ENCODE assay signal across 9 cellular contexts in the genomic region with DNA sequence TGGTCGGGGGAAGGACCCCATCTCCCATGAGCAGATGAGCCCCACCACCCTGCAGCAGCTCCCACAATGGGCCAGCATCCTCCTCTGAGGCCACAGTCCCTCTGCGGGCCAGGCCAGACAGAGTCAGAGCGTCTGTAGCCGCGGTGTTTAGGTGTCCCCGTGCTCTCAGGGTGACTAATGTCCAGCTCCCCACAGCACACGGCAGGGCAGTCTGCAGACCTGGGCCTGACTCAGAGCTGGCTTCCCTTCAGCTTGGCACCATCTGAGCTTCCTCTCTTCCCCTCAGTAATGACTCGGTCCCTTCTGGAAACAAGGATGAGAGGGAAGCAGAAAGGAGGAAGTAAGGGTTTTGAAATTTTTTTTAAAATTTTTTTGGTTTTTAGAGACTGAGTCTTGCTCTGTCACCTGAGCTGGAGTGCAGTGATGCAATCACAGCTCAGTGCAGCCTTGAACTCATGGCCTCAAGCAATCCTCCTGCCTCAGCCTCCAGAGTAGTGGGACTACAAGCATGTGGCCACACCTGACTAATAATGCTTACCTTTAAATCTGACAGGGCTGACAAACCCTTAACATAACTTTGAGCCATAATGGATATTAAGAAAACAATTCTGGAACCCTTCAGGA. TPM values are rescaled to one million over a fixed set of nuclear protein-coding genes. Genes with fewer than 3 reads are reported as not detected.
DNase-seq lines count a peak whose midpoint lies in the region; ATAC-seq, FAIRE-seq and TF ChIP-seq lines count a peak whose summit lies in the region.
"Had no signal": no experiment of that assay in that cellular context is flagged by ENCODE, and none has a peak within 500 bp of the region (broad histone marks: within the 10 kb centered on the region; RNA-seq: fewer than 3 reads in every experiment).

No MANE protein-coding gene starts in this region.

- intact Hi-C loops in HCT116 (cut with micrococcal nuclease): no loop called here

- POLR2A ChIA-PET in HCT116 (lab: Charles Lee) (interaction anchor here (0.6 to 0.7 kb wide), 3 partner anchors 23 to 92 kb away, joined by 3 read pairs; a partner anchor contains a TSS), HEK293T (lab: Yijun Ruan, JAX) (no interaction called here)

- H3K4me2 ChIP-seq in HCT116 (ENCODE audit: low read length): peak overlapping the region; percentile 37

- peaks cover 0 to 13% of the 10 kb centered on the region in 2 experiments; a peak in 2 of 4 replicates for H3K4me1 ChIP-seq in HCT116 (ENCODE audit: control insufficient read depth in 1 of 2, insufficient read depth in 2 of 2, low read length in 2 of 2)

- H3K9me2 ChIP-seq in HCT116 (ENCODE audit: insufficient read depth): no peaks in the 10 kb centered on the region

- 0 out of 4 replicates have a peak, but pooled peaks cover 0 to 4% of the 10 kb centered on the region in 2 experiments for H3K9me3 ChIP-seq in HCT116 (ENCODE audit: control insufficient read depth in 1 of 2, insufficient read depth in 1 of 2, low read depth in 1 of 2, low read length in 2 of 2)

- no peaks in the 10 kb centered on the region for H4K20me1 ChIP-seq in HCT116 (ENCODE audit: insufficient read depth)

- H3K27ac ChIP-seq in HCT116 (ENCODE audit: low read depth, low read length): no peak overlapping the region

- TF ChIP-seq CTCF in HCT116 (IDR thresholded peaks at IDR 0.05 in 2 of 3, conservative IDR thresholded peaks at IDR 0.05 in 1 of 3; ENCODE audit: borderline replicate concordance in 1 of 3, insufficient read depth in 1 of 3, low read depth in 2 of 3, low read length in 2 of 3): no peak

- no peak overlapping the region for H2AFZ ChIP-seq in HCT116 (ENCODE audit: low read depth, low read length, poor library complexity, severe bottlenecking)

- H3K27me3 ChIP-seq in HCT116 (ENCODE audit: insufficient read depth, low read length): no peaks in the 10 kb centered on the region

- no peak overlapping the region for H3K4me3 ChIP-seq in HCT116 (replicated peaks in 1 of 2; ENCODE audit: low read depth in 1 of 2, low read length in 2 of 2)

- no peak for TF ChIP-seq RAD21 in HCT116 (IDR thresholded peaks at IDR 0.05; ENCODE audit: low read depth)

- DNase-seq in HCT116 (ENCODE audit: low read depth, low spot score) (peak; percentile 4), RCC 7860 (ENCODE audit: low spot score) (peak; percentile 85), ecto neural progenitor cell (ENCODE audit: low spot score) (peak; percentile 27), renal cortical epithelial cell (ENCODE audit: low read depth) (peak; percentile 16), DMS153 treated with DMSO at 0.1 percent for 48 hours (lab: John Stamatoyannopoulos, UW; ENCODE audit: unreplicated experiment) (no peak), HEK293T (ENCODE audit: extremely low spot score) (no peak), amygdala (lab: John Stamatoyannopoulos, UW) (no peak)
- DNase-seq: natural killer cell had no signal

- RAD21 ChIA-PET in HCT116 (lab: Charles Lee; ENCODE audit: low non-redundant PET in 1 of 2, low total read pairs in 2 of 2, uncharacterized antibody in 2 of 2, unreplicated experiment in 2 of 2): no interaction called here

- TF ChIP-seq POLR2A in HCT116 (IDR thresholded peaks at IDR 0.05; ENCODE audit: borderline replicate concordance, extremely low read depth, insufficient read depth, insufficient read length): no peak

- no peak overlapping the region for H3K9ac ChIP-seq in HCT116 (ENCODE audit: low read length)

- no peaks in the 10 kb centered on the region for H3K36me3 ChIP-seq in HCT116 (ENCODE audit: control insufficient read depth in 1 of 2, insufficient read depth in 2 of 2, low read length in 2 of 2)

- ATAC-seq in HCT116: peak; percentile 75
- no peak for ATAC-seq in GM18909 (IDR thresholded peaks at IDR 0.05; ENCODE audit: poor library complexity, unreplicated experiment)
- ATAC-seq: natural killer cell had no signal

- BruUV-seq in HCT116 (replicated peaks; lab: Mats Ljungman, UMichigan): no TSS peak

- CTCF ChIA-PET in HCT116 (lab: Charles Lee): interaction anchor here (1.1 kb wide), 2 partner anchors 25 to 28 kb away, joined by 3 to 5 read pairs; no protein-coding TSS in a partner anchor
- CTCF ChIA-PET in HEK293T (lab: Yijun Ruan, JAX): no interaction called here

- H3K79me2 ChIP-seq in HCT116 (ENCODE audit: insufficient read depth, low read length): no peaks in the 10 kb centered on the region

- FAIRE-seq in RCC 7860 (lab: Jason Lieb, UNC): peak; percentile 86

TF ChIP-seq in HCT116, 20 proteins besides CTCF, POLR2A, EP300 and RAD21 (continues in another document):
- no peak for TF ChIP-seq EZH2 (IDR thresholded peaks at IDR 0.05)
- TF ChIP-seq TCF7L2 (IDR thresholded peaks at IDR 0.05; ENCODE audit: borderline replicate concordance, extremely low read depth, insufficient read depth, insufficient read length): no peak
- no peak for TF ChIP-seq JUND (IDR thresholded peaks at IDR 0.05)
- no peak for TF ChIP-seq EGR1 (IDR thresholded peaks at IDR 0.05; ENCODE audit: low read depth)
- TF ChIP-seq FOSL1 (IDR thresholded peaks at IDR 0.05; ENCODE audit: low read depth): peak; percentile 27; the same call in 1 of the 2 replicates
- no peak for TF ChIP-seq CBX3 (IDR thresholded peaks at IDR 0.05; ENCODE audit: low read depth)
- no peak for TF ChIP-seq POLR2AphosphoS5 (IDR thresholded peaks at IDR 0.05; ENCODE audit: low read depth, low read length)
- TF ChIP-seq, protein P1, sequence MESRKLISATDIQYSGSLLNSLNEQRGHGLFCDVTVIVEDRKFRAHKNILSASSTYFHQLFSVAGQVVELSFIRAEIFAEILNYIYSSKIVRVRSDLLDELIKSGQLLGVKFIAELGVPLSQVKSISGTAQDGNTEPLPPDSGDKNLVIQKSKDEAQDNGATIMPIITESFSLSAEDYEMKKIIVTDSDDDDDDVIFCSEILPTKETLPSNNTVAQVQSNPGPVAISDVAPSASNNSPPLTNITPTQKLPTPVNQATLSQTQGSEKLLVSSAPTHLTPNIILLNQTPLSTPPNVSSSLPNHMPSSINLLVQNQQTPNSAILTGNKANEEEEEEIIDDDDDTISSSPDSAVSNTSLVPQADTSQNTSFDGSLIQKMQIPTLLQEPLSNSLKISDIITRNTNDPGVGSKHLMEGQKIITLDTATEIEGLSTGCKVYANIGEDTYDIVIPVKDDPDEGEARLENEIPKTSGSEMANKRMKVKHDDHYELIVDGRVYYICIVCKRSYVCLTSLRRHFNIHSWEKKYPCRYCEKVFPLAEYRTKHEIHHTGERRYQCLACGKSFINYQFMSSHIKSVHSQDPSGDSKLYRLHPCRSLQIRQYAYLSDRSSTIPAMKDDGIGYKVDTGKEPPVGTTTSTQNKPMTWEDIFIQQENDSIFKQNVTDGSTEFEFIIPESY (IDR thresholded peaks at IDR 0.05; ENCODE audit: extremely low read depth, insufficient replicate concordance, low read length): no peak
- TF ChIP-seq YY1 (IDR thresholded peaks at IDR 0.05; ENCODE audit: extremely low read depth, insufficient replicate concordance, low read depth, low read length): no peak
- TF ChIP-seq, protein P2, sequence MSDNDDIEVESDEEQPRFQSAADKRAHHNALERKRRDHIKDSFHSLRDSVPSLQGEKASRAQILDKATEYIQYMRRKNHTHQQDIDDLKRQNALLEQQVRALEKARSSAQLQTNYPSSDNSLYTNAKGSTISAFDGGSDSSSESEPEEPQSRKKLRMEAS (IDR thresholded peaks at IDR 0.05): no peak
- no peak for TF ChIP-seq SIN3A (IDR thresholded peaks at IDR 0.05; ENCODE audit: low read depth)

TF ChIP-seq in HEK293T, 16 proteins besides CTCF, POLR2A, EP300 and RAD21:
- TF ChIP-seq ELF4 (IDR thresholded peaks at IDR 0.05) (no peak), FOXA1 (IDR thresholded peaks at IDR 0.05) (no peak), ARNT (IDR thresholded peaks at IDR 0.05) (no peak), SUZ12 (IDR thresholded peaks at IDR 0.05) (no peak), NFRKB (IDR thresholded peaks at IDR 0.05) (no peak), TARDBP (IDR thresholded peaks at IDR 0.05) (no peak), FOXK2 (IDR thresholded peaks at IDR 0.05) (no peak), CTBP1 (IDR thresholded peaks at IDR 0.05; ENCODE audit: borderline replicate concordance) (no peak), HDGF (IDR thresholded peaks at IDR 0.05; ENCODE audit: borderline replicate concordance) (no peak), L3MBTL2 (conservative IDR thresholded peaks at IDR 0.05) (no peak), LEF1 (IDR thresholded peaks at IDR 0.05; ENCODE audit: borderline replicate concordance) (no peak), SP1 (IDR thresholded peaks at IDR 0.05) (no peak)
- TF ChIP-seq, protein P3, sequence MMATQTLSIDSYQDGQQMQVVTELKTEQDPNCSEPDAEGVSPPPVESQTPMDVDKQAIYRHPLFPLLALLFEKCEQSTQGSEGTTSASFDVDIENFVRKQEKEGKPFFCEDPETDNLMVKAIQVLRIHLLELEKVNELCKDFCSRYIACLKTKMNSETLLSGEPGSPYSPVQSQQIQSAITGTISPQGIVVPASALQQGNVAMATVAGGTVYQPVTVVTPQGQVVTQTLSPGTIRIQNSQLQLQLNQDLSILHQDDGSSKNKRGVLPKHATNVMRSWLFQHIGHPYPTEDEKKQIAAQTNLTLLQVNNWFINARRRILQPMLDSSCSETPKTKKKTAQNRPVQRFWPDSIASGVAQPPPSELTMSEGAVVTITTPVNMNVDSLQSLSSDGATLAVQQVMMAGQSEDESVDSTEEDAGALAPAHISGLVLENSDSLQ (IDR thresholded peaks at IDR 0.05): no peak

RNA-seq across cellular contexts. Expression of a gene that starts 28.5 kb away (rescaled TPM):
- total RNA-seq in HCT116 (2021; ENCODE audit: unreplicated experiment) (not detected), renal cortical epithelial cell (not detected in 2 replicates)
- polyA plus RNA-seq in HCT116 (2012): not detected in 2 replicates

RNA-seq across cellular contexts. Expression of a gene that starts 41.8 kb away (rescaled TPM):
- total RNA-seq in HCT116 (2021; ENCODE audit: unreplicated experiment) (not detected), renal cortical epithelial cell (0.20 TPM in 1 of 2 replicates, not detected in the other)
- not detected in 2 replicates for polyA plus RNA-seq in HCT116 (2012)
- total RNA-seq: natural killer cell had no signal

RNA-seq across cellular contexts. Expression of a gene that starts 59.2 kb away (rescaled TPM):
- total RNA-seq in HCT116 (2021; ENCODE audit: unreplicated experiment) (0.20 TPM), renal cortical epithelial cell (0.17 and 1.1 TPM in 2 replicates)
- polyA plus RNA-seq in HCT116 (2012): 0.04 and 0.07 TPM in 2 replicates

Comparison
In these comparisons a context has a peak if more than half of its experiments do, and no peak if none do; other contexts are left out.
1. DNase-seq: peak in HCT116 (single experiment), RCC 7860 (single experiment), ecto neural progenitor cell (single experiment) and renal cortical epithelial cell (single experiment); none in DMS153 treated with DMSO at 0.1 percent for 48 hours (single experiment), HEK293T (single experiment) and amygdala (0 of 56).